1 cellular context compared by ENCODE assay signal in the genomic region with DNA sequence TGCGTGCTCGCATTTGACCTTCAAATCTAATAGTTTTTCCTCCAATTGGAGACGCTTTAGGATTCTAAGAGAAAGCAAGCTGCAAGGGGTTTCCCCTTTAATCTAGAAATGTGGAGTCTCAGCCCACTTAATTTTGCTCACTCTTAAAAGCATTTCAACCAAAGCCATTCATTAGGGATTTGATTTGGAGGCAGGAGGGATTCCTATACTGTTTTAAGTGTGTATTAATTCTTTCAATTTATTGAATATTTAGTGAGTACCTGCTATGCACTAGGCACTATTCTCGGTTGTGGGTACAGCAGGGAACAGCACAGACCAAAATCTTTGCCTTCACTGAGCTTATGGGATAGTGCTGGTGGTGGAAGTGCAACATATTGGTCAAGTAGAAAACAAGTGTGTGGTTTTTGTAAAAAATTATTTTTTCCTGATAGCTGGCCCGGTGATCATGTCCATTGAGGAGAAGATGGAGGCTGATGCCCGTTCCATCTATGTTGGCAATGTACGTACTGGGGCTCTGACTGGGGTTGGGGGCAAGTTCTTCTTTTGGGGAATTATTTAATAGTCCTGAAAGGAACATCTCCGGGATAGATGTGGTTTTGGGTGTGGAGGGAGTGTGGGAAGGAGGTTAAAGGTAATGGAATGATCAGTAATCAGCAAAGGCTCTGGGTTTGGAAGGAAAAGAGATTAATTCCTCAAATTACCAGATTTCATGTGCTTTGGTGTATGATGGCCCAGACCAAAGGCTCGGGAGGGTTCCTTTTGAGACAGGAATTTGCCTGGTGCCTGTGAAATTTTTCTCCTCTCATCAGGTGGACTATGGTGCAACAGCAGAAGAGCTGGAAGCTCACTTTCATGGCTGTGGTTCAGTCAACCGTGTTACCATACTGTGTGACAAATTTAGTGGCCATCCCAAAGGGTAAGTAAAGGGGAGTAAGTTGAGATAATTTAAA.
TF ChIP-seq lines count a peak whose summit lies in the region.

No MANE protein-coding gene starts in this region.

TF ChIP-seq in HEK293, 187 proteins besides CTCF, POLR2A, EP300 and RAD21 (continued from another document):
- TF ChIP-seq ZFP41 (tag by site-specific recombination; IDR thresholded peaks at IDR 0.05; ENCODE audit: borderline replicate concordance) (no peak), ZNF837 (tag by site-specific recombination; IDR thresholded peaks at IDR 0.05) (no peak)
